In the genomic region with DNA sequence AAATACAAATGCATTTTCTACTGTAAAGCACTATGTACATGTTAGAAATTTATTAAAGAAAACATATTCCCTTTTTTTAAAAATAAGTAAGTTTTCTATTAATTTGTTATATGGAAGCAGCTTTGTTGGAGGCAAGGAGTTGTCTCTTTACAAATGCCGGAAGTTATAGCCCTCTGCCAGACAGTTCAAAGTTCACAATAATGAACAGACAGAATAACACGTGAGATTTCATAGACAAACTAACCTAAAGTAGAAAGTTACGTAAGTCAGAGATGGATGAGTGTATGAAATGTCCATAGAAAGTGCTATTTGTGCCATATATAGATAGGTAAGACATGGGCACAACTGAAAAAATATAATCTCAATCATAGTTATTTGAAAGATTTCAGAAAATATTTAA, we compare ENCODE assay signal across 15 cellular contexts. TPM values are rescaled to one million over a fixed set of nuclear protein-coding genes. Genes with fewer than 3 reads are reported as not detected.
A peak's percentile ranks its signal among the peaks of the same experiment; 100 is the strongest.
DNase-seq lines count a peak whose midpoint lies in the region; ATAC-seq, FAIRE-seq and TF ChIP-seq lines count a peak whose summit lies in the region.
"Had no signal": no experiment of that assay in that cellular context is flagged by ENCODE, and none has a peak within 500 bp of the region (broad histone marks: within the 10 kb centered on the region; RNA-seq: fewer than 3 reads in every experiment).

No MANE protein-coding gene starts in this region.

- peak overlapping the region; percentile 65 for H3K27ac ChIP-seq in hepatocyte
- H3K27ac ChIP-seq in right lobe of liver, result no peak overlapping the region
- H3K27ac ChIP-seq: BLaER1 treated with 17β-estradiol and CSF1 and Interleukin-3, amounts not matched to agents 10 nM and 100 nM had no signal

- no peaks in the 10 kb centered on the region for H3K27me3 ChIP-seq in hepatocyte
- no peaks in the 10 kb centered on the region for H3K27me3 ChIP-seq in right lobe of liver
- H3K27me3 ChIP-seq: BLaER1 treated with 17β-estradiol and CSF1 and Interleukin-3, amounts not matched to agents 10 nM and 100 nM had no signal

- H3K36me3 ChIP-seq in hepatocyte (replicated peaks; ENCODE audit: insufficient read depth, low read depth), result no peaks in the 10 kb centered on the region
- no peaks in the 10 kb centered on the region for H3K36me3 ChIP-seq in right lobe of liver
- H3K36me3 ChIP-seq: BLaER1 treated with 17β-estradiol and CSF1 and Interleukin-3, amounts not matched to agents 10 nM and 100 nM had no signal

- no peaks in the 10 kb centered on the region for H3K9me2 ChIP-seq in hepatocyte (replicated peaks; ENCODE audit: insufficient read depth)

- TF ChIP-seq CTCF in hepatocyte (IDR thresholded peaks at IDR 0.05; ENCODE audit: poor library complexity), result no peak
- TF ChIP-seq CTCF in right lobe of liver (IDR thresholded peaks at IDR 0.05), result no peak
- TF ChIP-seq CTCF in lower leg skin (IDR thresholded peaks at IDR 0.05), result no peak
- no peak for TF ChIP-seq CTCF in D721Med (IDR thresholded peaks at IDR 0.05; ENCODE audit: insufficient read depth, missing control alignments)

- H4K20me1 ChIP-seq in hepatocyte (ENCODE audit: insufficient read depth, poor library complexity, severe bottlenecking), result no peaks in the 10 kb centered on the region
- H4K20me1 ChIP-seq: BLaER1 treated with 17β-estradiol and CSF1 and Interleukin-3, amounts not matched to agents 10 nM and 100 nM had no signal

- no peaks in the 10 kb centered on the region for H3K4me1 Mint-ChIP-seq in immature natural killer cell
- H3K4me1 Mint-ChIP-seq: CD4-positive, CD25-positive, alpha-beta regulatory T cell had no signal

- H3K4me2 ChIP-seq in hepatocyte, result no peak overlapping the region
- H3K4me2 ChIP-seq: BLaER1 treated with 17β-estradiol and CSF1 and Interleukin-3, amounts not matched to agents 10 nM and 100 nM; GM23338 had no signal

- no peaks in the 10 kb centered on the region for H3K36me3 Mint-ChIP-seq in immature natural killer cell
- H3K36me3 Mint-ChIP-seq: CD4-positive, CD25-positive, alpha-beta regulatory T cell had no signal

- TF ChIP-seq POLR2A in right lobe of liver (IDR thresholded peaks at IDR 0.05), result no peak
- no peak for TF ChIP-seq POLR2A in lower leg skin (IDR thresholded peaks at IDR 0.05)

- FAIRE-seq in D721Med (lab: Jason Lieb, UNC), result no peak
- FAIRE-seq: GM12891 had no signal

- H3K79me2 ChIP-seq in hepatocyte, result no peaks in the 10 kb centered on the region

- H3K4me3 Mint-ChIP-seq in immature natural killer cell, result no peak overlapping the region
- H3K4me3 Mint-ChIP-seq: CD4-positive, CD25-positive, alpha-beta regulatory T cell; GM23338 had no signal

- H3K9me3 ChIP-seq in hepatocyte (ENCODE audit: low read depth) (no peaks in the 10 kb centered on the region), right lobe of liver (no peaks in the 10 kb centered on the region)
- H3K9me3 ChIP-seq: BLaER1 treated with 17β-estradiol and CSF1 and Interleukin-3, amounts not matched to agents 10 nM and 100 nM had no signal

- no peak overlapping the region for H3K27ac Mint-ChIP-seq in immature natural killer cell
- H3K27ac Mint-ChIP-seq: CD4-positive, CD25-positive, alpha-beta regulatory T cell; GM23338 had no signal

- H3K4me1 ChIP-seq in hepatocyte (ENCODE audit: insufficient read depth), result no peaks in the 10 kb centered on the region
- peaks cover 0 to 7% (median 0%) of the 10 kb centered on the region in 4 donors for H3K4me1 ChIP-seq in right lobe of liver
- H3K4me1 ChIP-seq: BLaER1 treated with 17β-estradiol and CSF1 and Interleukin-3, amounts not matched to agents 10 nM and 100 nM had no signal

- DNase-seq in NOMO-1 (lab: John Stamatoyannopoulos, UW; ENCODE audit: unreplicated experiment in 2 of 2) (peak; percentile 5 to 22), NOMO-1 treated with dmso at 0.1 percent for 144 hours (lab: John Stamatoyannopoulos, UW; ENCODE audit: unreplicated experiment) (no peak), hepatocyte (ENCODE audit: low spot score) (peak; percentile 27), right lobe of liver (no peak), lower leg skin (ENCODE audit: low spot score in 2 of 2) (no peak), D721Med (ENCODE audit: insufficient read length, low spot score) (no peak), immature natural killer cell (no peak)
- DNase-seq: 8988T; ACHN; CD4-positive, CD25-positive, alpha-beta regulatory T cell; DMS79; H7 had no signal

- ATAC-seq in right lobe of liver, result peak; percentile 42 to 74 (median 66)
- ATAC-seq: GM23338 had no signal

- H3K27me3 Mint-ChIP-seq in immature natural killer cell (ENCODE audit: low read depth in 3 of 3), result peaks cover 0 to 3% (median 0%) of the 10 kb centered on the region in 3 donors
- H3K27me3 Mint-ChIP-seq: CD4-positive, CD25-positive, alpha-beta regulatory T cell had no signal

- no peak overlapping the region for H2AFZ ChIP-seq in hepatocyte

- no peak overlapping the region for H3K4me3 ChIP-seq in hepatocyte
- no peak overlapping the region for H3K4me3 ChIP-seq in right lobe of liver
- no peak overlapping the region for H3K4me3 ChIP-seq in lower leg skin (ENCODE audit: low read depth, poor library complexity, severe bottlenecking)
- H3K4me3 ChIP-seq: BLaER1 treated with 17β-estradiol and CSF1 and Interleukin-3, amounts not matched to agents 10 nM and 100 nM; GM23338 had no signal

- 61% methylated on average over 3 of the region's 3 CpGs for WGBS in hepatocyte (ENCODE audit: low lambda C conversion rate, missing lambda C conversion rate)
- 26% methylated on average over 3 of the region's 3 CpGs for whole genome bisulfite sequencing in right lobe of liver (ENCODE audit: insufficient coverage, low coverage, low lambda C conversion rate, missing lambda C conversion rate)
- 88 to 91% methylated on average over 3 of the region's 3 CpGs for WGBS in lower leg skin, 2 donors

- intact Hi-C loops in right lobe of liver (cut with DNase I) (no loop called here), lower leg skin (cut with DNase I; ENCODE audit: low total_unique reads) (no loop called here)

- peaks cover 0 to 1% (median 0%) of the 10 kb centered on the region in 6 donors for H3K9me3 Mint-ChIP-seq in immature natural killer cell
- H3K9me3 Mint-ChIP-seq: CD4-positive, CD25-positive, alpha-beta regulatory T cell; GM23338 had no signal

RNA-seq across cellular contexts. Expression of gene NEIL3, which starts 43.9 kb away (rescaled TPM):
- total RNA-seq in hepatocyte (2.0 and 2.1 TPM in 2 replicates), right lobe of liver (1 to 10 TPM in 1 of 6 experiments, under 1 TPM in 3, not detected in 2; 0.13 to 2.3 (median 0.63) TPM), lower leg skin (1 to 10 TPM in 3 of 4 donors, under 1 TPM in 1; 0.71 to 2.1 (median 1.9) TPM)
- polyA plus RNA-seq in hepatocyte (0.87 and 1.3 TPM in 2 replicates), immature natural killer cell (under 1 TPM in 2 of 3 donors, not detected in 1; 0.18 to 0.61 TPM)

Comparison
In these comparisons a context has a peak if more than half of its experiments do, and no peak if none do; other contexts are left out.
1. DNase-seq: peak in NOMO-1 (2 of 2) and hepatocyte (single experiment); none in NOMO-1 treated with dmso at 0.1 percent for 144 hours (single experiment), right lobe of liver (0 of 3), lower leg skin (0 of 2), D721Med (single experiment) and immature natural killer cell (0 of 3).